ENCODE assay signal across 23 cellular contexts in genomic region chr14:40838601-40839000, GRCh38.
"Had no signal": no experiment of that assay in that cellular context is flagged by ENCODE, and none has a peak within 500 bp of the region (broad histone marks: within the 10 kb centered on the region; RNA-seq: fewer than 3 reads in every experiment).

No MANE protein-coding gene starts in this region.

- H3K9me3 ChIP-seq: colonic mucosa, gastrocnemius medialis, lower lobe of right lung had no signal

- H3K36me3 ChIP-seq: colonic mucosa, esophagus squamous epithelium, gastrocnemius medialis, heart right ventricle, left lung, lower lobe of right lung had no signal

- H3K4me3 ChIP-seq: colonic mucosa, esophagus squamous epithelium, gastrocnemius medialis, heart right ventricle, left lung, lower lobe of right lung, mucosa of descending colon had no signal

- H3K27ac ChIP-seq: colonic mucosa, epithelial cell of prostate, esophagus squamous epithelium, gastrocnemius medialis, heart right ventricle, left lung, lower lobe of right lung had no signal

- H3K4me1 ChIP-seq: colonic mucosa, esophagus squamous epithelium, gastrocnemius medialis, heart right ventricle, left lung, lower lobe of right lung had no signal

- ATAC-seq: effector memory CD8-positive, alpha-beta T cell; esophagus mucosa; gastrocnemius medialis; heart right ventricle; left cardiac atrium; left lung; left ventricle myocardium superior; lower lobe of right lung; mucosa of descending colon had no signal

- DNase-seq: colonic mucosa; cortex of kidney; effector CD8-positive, alpha-beta T cell; effector memory CD8-positive, alpha-beta T cell; endodermal cell; erythroblast; esophagus squamous epithelium; foreskin fibroblast; foreskin melanocyte; gastrocnemius medialis; glutamatergic neuron; head of caudate nucleus; heart right ventricle; hippocampal formation; left cardiac atrium; left lung; left ventricle myocardium superior; lower lobe of right lung; mesenchymal stem cell; mucosa of descending colon; naive B cell had no signal

- H3K27me3 ChIP-seq: colonic mucosa, esophagus squamous epithelium, gastrocnemius medialis, heart right ventricle, left lung had no signal
